Comparison of ENCODE assay signal across 8 cellular contexts in genomic region chr15:80455668-80456442, GRCh38. TPM values are rescaled to one million over a fixed set of nuclear protein-coding genes. Genes with fewer than 3 reads are reported as not detected.
DNase-seq lines count a peak whose midpoint lies in the region; ATAC-seq and TF ChIP-seq lines count a peak whose summit lies in the region.

No MANE protein-coding gene starts in this region.

- CTCF ChIA-PET in Panc1 (lab: Charles Lee) = interaction anchor here (0.7 to 2.0 kb wide), 6 partner anchors 112 to 518 kb away, joined by 3 to 9 read pairs (median 6); no protein-coding TSS in a partner anchor

- 0 out of 2 replicates have a peak, but pooled peaks cover 2% of the 10 kb centered on the region for H3K27me3 ChIP-seq in Panc1 (ENCODE audit: control insufficient read depth, insufficient read depth, low read length)
- peaks cover 14% of the 10 kb centered on the region for H3K27me3 ChIP-seq in neutrophil
- H3K27me3 ChIP-seq in thyroid gland = no peaks in the 10 kb centered on the region

- peaks cover 6% of the 10 kb centered on the region for H3K4me1 Mint-ChIP-seq in stimulated activated memory B cell treated with anti-CD40 and anti-IgM and Interleukin-4, amounts not matched to agents 10 μg/mL and 1 μg/mL and 100 μg/mL, for 72 hours

- BruUV-seq in Panc1 (replicated peaks; lab: Mats Ljungman, UMichigan) = no TSS peak

- no peaks in the 10 kb centered on the region for H3K9me3 ChIP-seq in Panc1 (ENCODE audit: control insufficient read depth, insufficient read depth, low read depth, low read length)
- H3K9me3 ChIP-seq in neutrophil = no peaks in the 10 kb centered on the region
- no peaks in the 10 kb centered on the region for H3K9me3 ChIP-seq in thyroid gland

- ATAC-seq in Panc1 = peak; percentile 80
- ATAC-seq in stimulated activated memory B cell treated with anti-CD40 and anti-IgM and Interleukin-4, amounts not matched to agents 10 μg/mL and 1 μg/mL and 100 μg/mL, for 72 hours = no peak

- H3K4me3 ChIP-seq in Panc1 (ENCODE audit: low read depth in 2 of 2, low read length in 2 of 2) (no peak overlapping the region), neutrophil (ENCODE audit: low read depth in 1 of 2, low read length in 1 of 2) (no peak overlapping the region), thyroid gland (replicated peaks in 1 of 3) (no peak overlapping the region)

- intact Hi-C loops in Panc1 (cut with micrococcal nuclease; ENCODE audit: unreplicated experiment) (loop anchor here (1.0 to 10.0 kb wide), 3 partner anchors 109 to 516 kb away; partner anchors contain the start of gene CEMIP), thyroid gland (cut with DNase I) (loop anchor here (5.0 to 10.0 kb wide), 3 partner anchors 96 to 321 kb away; partner anchors contain the start of gene CEMIP)

- H3K9me3 Mint-ChIP-seq in stimulated activated memory B cell treated with anti-CD40 and anti-IgM and Interleukin-4, amounts not matched to agents 10 μg/mL and 1 μg/mL and 100 μg/mL, for 72 hours = no peaks in the 10 kb centered on the region

- POLR2A ChIA-PET in Panc1 (lab: Charles Lee) = no interaction called here

- H3K27ac ChIP-seq in Panc1 (ENCODE audit: low read length) = no peak overlapping the region
- no peak overlapping the region for H3K27ac ChIP-seq in neutrophil
- no peak overlapping the region for H3K27ac ChIP-seq in thyroid gland

- DNase-seq in HuH-7.5 (ENCODE audit: low spot score) (peak; percentile 80), Panc1 (ENCODE audit: low read depth, low spot score) (peak; percentile 53), fibroblast of peridontal ligament (ENCODE audit: extremely low read depth) (peak; percentile 97), thyroid gland (peak; percentile 49 to 55)
- DNase-seq in activated T-cell treated with anti-CD3 and anti-CD28 coated beads, Interleukin-2, amount 50 U/mL, for 48 hours = peak; percentile 28 to 64

- in situ Hi-C loops in Panc1 (cut with HindIII; ENCODE audit: low pct_unique_long_range_greater_than_20kb, low sequenced_read_pairs) = no loop called here

- no peak overlapping the region for H3K27ac Mint-ChIP-seq in stimulated activated memory B cell treated with anti-CD40 and anti-IgM and Interleukin-4, amounts not matched to agents 10 μg/mL and 1 μg/mL and 100 μg/mL, for 72 hours

- no peak for TF ChIP-seq POLR2A in thyroid gland (IDR thresholded peaks at IDR 0.05)

- TF ChIP-seq CTCF in GM12801 (IDR thresholded peaks at IDR 0.05; ENCODE audit: extremely low read depth, insufficient read length) (peak; percentile 83), Panc1 (IDR thresholded peaks at IDR 0.05) (peak; percentile 98), neutrophil (IDR thresholded peaks at IDR 0.05) (peak; percentile 61), thyroid gland (IDR thresholded peaks at IDR 0.05) (peak; percentile 71 to 94 (median 90))

- WGBS in thyroid gland, 2 donors = 23% methylated on average over 17 of the region's 17 CpGs

- H3K4me1 ChIP-seq in Panc1 (ENCODE audit: control insufficient read depth, insufficient read depth, low read length) = peaks cover 10% of the 10 kb centered on the region
- peaks cover 0 to 5% of the 10 kb centered on the region in 2 experiments for H3K4me1 ChIP-seq in neutrophil (ENCODE audit: control insufficient read depth in 1 of 2, insufficient read depth in 1 of 2, low read depth in 1 of 2, low read length in 1 of 2)
- H3K4me1 ChIP-seq in thyroid gland = peaks cover 2 to 3% of the 10 kb centered on the region in 2 donors

- no peaks in the 10 kb centered on the region for H3K36me3 Mint-ChIP-seq in stimulated activated memory B cell treated with anti-CD40 and anti-IgM and Interleukin-4, amounts not matched to agents 10 μg/mL and 1 μg/mL and 100 μg/mL, for 72 hours

- peaks cover 25% of the 10 kb centered on the region for H3K27me3 Mint-ChIP-seq in stimulated activated memory B cell treated with anti-CD40 and anti-IgM and Interleukin-4, amounts not matched to agents 10 μg/mL and 1 μg/mL and 100 μg/mL, for 72 hours

- no peak overlapping the region for H3K4me3 Mint-ChIP-seq in stimulated activated memory B cell treated with anti-CD40 and anti-IgM and Interleukin-4, amounts not matched to agents 10 μg/mL and 1 μg/mL and 100 μg/mL, for 72 hours

- H3K36me3 ChIP-seq in Panc1 (ENCODE audit: control insufficient read depth, insufficient read depth, low read length) (no peaks in the 10 kb centered on the region), neutrophil (no peaks in the 10 kb centered on the region), thyroid gland (no peaks in the 10 kb centered on the region)

RNA-seq across cellular contexts. Expression of gene ARNT2, which starts 51.7 kb away (rescaled TPM):
- total RNA-seq in Panc1 (2021; ENCODE audit: unreplicated experiment) (16.8 TPM), thyroid gland (10 to 100 TPM in 2 of 4 donors, 1 to 10 TPM in 2; 9.4 to 19.1 (median 13.8) TPM)
- polyA plus RNA-seq in Panc1 (2012; ENCODE audit: insufficient read length) = 12.9 TPM

Comparison
In these comparisons a context has a peak if more than half of its experiments do, and no peak if none do; other contexts are left out.
1. DNase-seq: peak in every context shown above with its lines; median percentile 97 in fibroblast of peridontal ligament; 80 in HuH-7.5; 53 in Panc1; 52 in thyroid gland; 46 in activated T-cell treated with anti-CD3 and anti-CD28 coated beads, Interleukin-2, amount 50 U/mL, for 48 hours.